20 cellular contexts compared by ENCODE assay signal in the genomic region with DNA sequence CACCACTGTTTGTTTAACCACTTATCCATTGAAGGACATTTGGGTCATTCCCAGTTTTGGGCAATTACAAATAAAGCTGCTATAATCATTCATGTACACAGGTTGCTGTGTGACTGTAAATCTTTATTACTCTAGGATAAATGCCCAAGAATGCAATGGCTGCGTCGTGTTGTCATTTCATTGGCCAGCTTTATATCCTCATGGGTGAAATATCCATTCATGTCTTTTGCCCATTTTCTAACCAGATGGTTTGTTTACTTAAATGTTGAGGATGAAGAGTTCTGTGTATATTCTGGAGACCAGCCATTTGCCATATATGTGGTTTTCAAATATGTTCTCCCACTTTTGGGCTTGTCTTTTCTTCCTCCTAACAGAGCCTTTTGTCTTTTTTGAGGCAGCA. TPM values are rescaled to one million over a fixed set of nuclear protein-coding genes. Genes with fewer than 3 reads are reported as not detected.
"Had no signal": no experiment of that assay in that cellular context is flagged by ENCODE, and none has a peak within 500 bp of the region (broad histone marks: within the 10 kb centered on the region; RNA-seq: fewer than 3 reads in every experiment).

No MANE protein-coding gene starts in this region.

- H3K4me3 Mint-ChIP-seq: activated naive CD8-positive, alpha-beta T cell treated with anti-CD3 and anti-CD28 coated beads for 36 hours; activated T-cell treated with anti-CD3 and anti-CD28 coated beads, Interleukin-2, amount 50 U/mL, for 4 hours; naive thymus-derived CD8-positive, alpha-beta T cell had no signal

- DNase-seq: activated CD4-positive, CD25-positive, alpha-beta regulatory T cell treated with anti-CD3 and anti-CD28 coated beads, Interleukin-2, amount 50 U/mL, for 72 hours; activated CD8-positive, alpha-beta memory T cell treated with anti-CD3 and anti-CD28 coated beads for 24 hours; activated CD8-positive, alpha-beta memory T cell treated with anti-CD3 and anti-CD28 coated beads, Interleukin-2, amount 50 U/mL, for 48 hours; activated naive CD4-positive, alpha-beta T cell treated with Interleukin-2 at 50 U/mL for 16 hours; activated naive CD8-positive, alpha-beta T cell treated with anti-CD3 and anti-CD28 coated beads for 36 hours; activated T-cell treated with anti-CD3 and anti-CD28 coated beads, Interleukin-2, amount 50 U/mL, for 4 hours; amniotic stem cell; effector CD8-positive, alpha-beta T cell; erythroblast; glutamatergic neuron; kidney glomerular epithelial cell; left ventricle myocardium inferior; naive thymus-derived CD8-positive, alpha-beta T cell; stimulated activated CD4-positive, alpha-beta T cell treated with anti-CD3 and anti-CD28 coated beads, Interleukin-4, amount 100 ng/mL, for 4 hours; stimulated activated naive CD8-positive, alpha-beta T cell treated with anti-CD3 and anti-CD28 coated beads, Interleukin-15, Interleukin-2, amounts not matched to agents 100 U/mL and 50 U/mL, for 24 hours; T-helper 2 cell had no signal

- H3K9me3 Mint-ChIP-seq: activated naive CD8-positive, alpha-beta T cell treated with anti-CD3 and anti-CD28 coated beads for 36 hours; activated T-cell treated with anti-CD3 and anti-CD28 coated beads, Interleukin-2, amount 50 U/mL, for 4 hours; activated T-helper 2 cell treated with anti-CD3 and anti-CD28 coated beads, Interferon-gamma antibody, Interleukin-2, Interleukin-4, amounts not matched to agents 10 μg/mL and 5 μg/mL and 100 μg/mL, durations not matched to agents 14 hours and 24 hours and 36 hours; naive thymus-derived CD8-positive, alpha-beta T cell had no signal

- H3K36me3 Mint-ChIP-seq: activated naive CD8-positive, alpha-beta T cell treated with anti-CD3 and anti-CD28 coated beads for 36 hours; naive thymus-derived CD8-positive, alpha-beta T cell had no signal

- H3K27ac Mint-ChIP-seq: activated naive CD8-positive, alpha-beta T cell treated with anti-CD3 and anti-CD28 coated beads for 36 hours; activated T-helper 2 cell treated with anti-CD3 and anti-CD28 coated beads, Interferon-gamma antibody, Interleukin-2, Interleukin-4, amounts not matched to agents 10 μg/mL and 5 μg/mL and 100 μg/mL, durations not matched to agents 14 hours and 24 hours and 36 hours; naive thymus-derived CD8-positive, alpha-beta T cell had no signal

- ATAC-seq: activated T-cell treated with anti-CD3 and anti-CD28 coated beads, Interleukin-2, amount 50 U/mL, for 4 hours; naive thymus-derived CD8-positive, alpha-beta T cell; stimulated activated naive CD8-positive, alpha-beta T cell treated with anti-CD3 and anti-CD28 coated beads, Interleukin-15, Interleukin-2, amounts not matched to agents 100 U/mL and 50 U/mL, for 24 hours; upper lobe of right lung had no signal

RNA-seq across cellular contexts. Expression of gene TRIM17, which starts 35.3 kb away (rescaled TPM):
- total RNA-seq: lung microvascular endothelial cell, subcutaneous adipose tissue had no signal
